Comparison of ENCODE assay signal across 25 cellular contexts in genomic region chr6:24270011-24270410, GRCh38.
"Had no signal": no experiment of that assay in that cellular context is flagged by ENCODE, and none has a peak within 500 bp of the region (broad histone marks: within the 10 kb centered on the region; RNA-seq: fewer than 3 reads in every experiment).

No MANE protein-coding gene starts in this region.

- DNase-seq: activated CD4-positive, alpha-beta T cell treated with anti-CD3 and anti-CD28 coated beads for 48 hours; activated CD4-positive, alpha-beta T cell treated with anti-CD3 and anti-CD28 coated beads, Interleukin-2, amount 50 U/mL, for 4 hours; activated CD4-positive, CD25-positive, alpha-beta regulatory T cell treated with anti-CD3 and anti-CD28 coated beads, Interleukin-2, amount 50 U/mL, for 72 hours; activated CD8-positive, alpha-beta memory T cell treated with anti-CD3 and anti-CD28 coated beads, Interleukin-2, amount 50 U/mL, for 48 hours; activated CD8-positive, alpha-beta T cell treated with anti-CD3 and anti-CD28 coated beads, Interleukin-2, amount 10 ng/mL, durations not matched to agents 7 days and 5 days; activated effector memory CD4-positive, alpha-beta T cell treated with Interleukin-2 at 50 U/mL for 16 hours; activated naive CD4-positive, alpha-beta T cell; activated T-cell treated with anti-CD3 and anti-CD28 coated beads, Interleukin-2, amount 50 U/mL, for 1 hour; aorta; central memory CD4-positive, alpha-beta T cell; Kasumi-1; KBM-7; NCI-H1105 treated with DMSO at 0.1 percent for 48 hours; NCI-H1436 treated with DMSO at 0.1 percent for 48 hours; NCI-H187; NCI-H2081; NCI-H446; NCI-H524; NCI-H774; NK-92 treated with Interleukin-12 subunit alpha and Interleukin-12 subunit beta, amount 100 ng/mL, for 24 hours; Peyer's patch; SHP77 had no signal

- ATAC-seq: activated CD8-positive, alpha-beta T cell treated with anti-CD3 and anti-CD28 coated beads, Interleukin-2, amount 10 ng/mL, durations not matched to agents 7 days and 5 days; WTC11 had no signal

- H3K27me3 ChIP-seq: breast epithelium, Peyer's patch had no signal

- H3K9me3 ChIP-seq: breast epithelium, Peyer's patch had no signal

- H3K27ac ChIP-seq: breast epithelium, Peyer's patch, RWPE1 had no signal

- H3K4me3 ChIP-seq: breast epithelium, Peyer's patch had no signal

- H3K4me1 ChIP-seq: breast epithelium, Peyer's patch had no signal

- H3K36me3 ChIP-seq: breast epithelium, Peyer's patch had no signal
